In genomic region chr1:46772571-46772970, GRCh38 we compare ENCODE assay signal across 1 cellular context.
TF ChIP-seq lines count a peak whose summit lies in the region.

No MANE protein-coding gene starts in this region.

TF ChIP-seq in GM12878, 131 proteins besides CTCF, POLR2A, EP300 and RAD21:
- TF ChIP-seq PAX5 (IDR thresholded peaks at IDR 0.05; ENCODE audit: borderline replicate concordance, low read depth, low read length) (no peak), SPI1 (IDR thresholded peaks at IDR 0.05; ENCODE audit: borderline replicate concordance, insufficient read depth, low read depth, low read length) (peak; percentile 75; the same call in 1 of the 2 replicates)
